17 cellular contexts compared by ENCODE assay signal in genomic region chr1:41321277-41321676, GRCh38. TPM values are rescaled to one million over a fixed set of nuclear protein-coding genes. Genes with fewer than 3 reads are reported as not detected.
DNase-seq lines count a peak whose midpoint lies in the region; ATAC-seq, FAIRE-seq and TF ChIP-seq lines count a peak whose summit lies in the region.
"Had no signal": no experiment of that assay in that cellular context is flagged by ENCODE, and none has a peak within 500 bp of the region (broad histone marks: within the 10 kb centered on the region; RNA-seq: fewer than 3 reads in every experiment).

No MANE protein-coding gene starts in this region.

- no peak overlapping the region for H2AFZ ChIP-seq in H1 (ENCODE audit: low read length)

- H3K4me1 Mint-ChIP-seq in osteocyte (ENCODE audit: unreplicated experiment) = peaks cover 20% of the 10 kb centered on the region
- H3K4me1 Mint-ChIP-seq in CD8-positive, alpha-beta memory T cell = no peaks in the 10 kb centered on the region
- H3K4me1 Mint-ChIP-seq in activated naive CD4-positive, alpha-beta T cell treated with anti-CD3 and anti-CD28 coated beads for 36 hours (ENCODE audit: low read depth) = no peaks in the 10 kb centered on the region

- H3K27me3 Mint-ChIP-seq in osteocyte (ENCODE audit: unreplicated experiment) = peaks cover 4% of the 10 kb centered on the region
- peaks cover 6% of the 10 kb centered on the region in 2 donors for H3K27me3 Mint-ChIP-seq in CD8-positive, alpha-beta memory T cell
- peaks cover 2% of the 10 kb centered on the region for H3K27me3 Mint-ChIP-seq in activated naive CD4-positive, alpha-beta T cell treated with anti-CD3 and anti-CD28 coated beads for 36 hours (ENCODE audit: low read depth)

- H3K4ac ChIP-seq in H1 (replicated peaks; ENCODE audit: insufficient read length, low read depth, low read length) = no peak overlapping the region

- ATAC-seq in GM19324 (IDR thresholded peaks at IDR 0.05; ENCODE audit: low FRiP score, unreplicated experiment) = no peak
- no peak for ATAC-seq in HG03159 (IDR thresholded peaks at IDR 0.05; ENCODE audit: unreplicated experiment)
- ATAC-seq: A549 had no signal

- H3K36me3 Mint-ChIP-seq in osteocyte (ENCODE audit: unreplicated experiment) = no peaks in the 10 kb centered on the region
- no peaks in the 10 kb centered on the region for H3K36me3 Mint-ChIP-seq in CD8-positive, alpha-beta memory T cell
- H3K36me3 Mint-ChIP-seq in activated naive CD4-positive, alpha-beta T cell treated with anti-CD3 and anti-CD28 coated beads for 36 hours (ENCODE audit: low read depth) = no peaks in the 10 kb centered on the region

- TF ChIP-seq RAD21 in H1 (IDR thresholded peaks at IDR 0.05 in 1 of 2, conservative IDR thresholded peaks at IDR 0.05 in 1 of 2; ENCODE audit: low read depth in 2 of 2, low read length in 2 of 2) = no peak

- H4K91ac ChIP-seq in H1 (replicated peaks; ENCODE audit: insufficient read length, low read length) = no peak overlapping the region

- H3K79me1 ChIP-seq in H1 (ENCODE audit: low read depth, low read length) = no peaks in the 10 kb centered on the region

- H2BK5ac ChIP-seq in H1 (ENCODE audit: low read depth, low read length) = no peak overlapping the region

- H3K4me3 ChIP-seq in H1 (ENCODE audit: extremely low read depth in 1 of 4, insufficient read depth in 2 of 4, low read depth in 3 of 4, low read length in 4 of 4) = no peak overlapping the region
- no peak overlapping the region for H3K4me3 ChIP-seq in CD8-positive, alpha-beta memory T cell (ENCODE audit: low read length)
- H3K4me3 ChIP-seq: A549 had no signal

- H3K4me1 ChIP-seq in H1 (replicated peaks in 1 of 4; ENCODE audit: control insufficient read depth in 3 of 4, insufficient read depth in 4 of 4, low read length in 3 of 4) = peaks cover 0 to 10% (median 6%) of the 10 kb centered on the region in 4 experiments; a peak in 6 of 7 replicates
- no peaks in the 10 kb centered on the region for H3K4me1 ChIP-seq in CD8-positive, alpha-beta memory T cell (ENCODE audit: insufficient read depth, low read length)
- H3K4me1 ChIP-seq: BE2C had no signal

- DNase-seq in H54 (ENCODE audit: insufficient read length, low spot score) (no peak), H1 (ENCODE audit: low read depth in 1 of 2, low spot score in 2 of 2) (peak in 1 of 2 experiments; percentile 39), osteocyte (ENCODE audit: extremely low spot score, unreplicated experiment) (peak; percentile 54)
- DNase-seq in CD8-positive, alpha-beta memory T cell = no peak
- DNase-seq in activated naive CD4-positive, alpha-beta T cell treated with anti-CD3 and anti-CD28 coated beads for 36 hours = no peak
- DNase-seq: BE2C, DMS53, GF-D8, GOT3, HCEC 1CT, HFFc6 had no signal

- H3K27ac Mint-ChIP-seq in osteocyte (ENCODE audit: unreplicated experiment) = no peak overlapping the region
- H3K27ac Mint-ChIP-seq in CD8-positive, alpha-beta memory T cell = no peak overlapping the region
- no peak overlapping the region for H3K27ac Mint-ChIP-seq in activated naive CD4-positive, alpha-beta T cell treated with anti-CD3 and anti-CD28 coated beads for 36 hours
- H3K27ac Mint-ChIP-seq: HFFc6 had no signal

- no peak overlapping the region for H3K4me3 Mint-ChIP-seq in osteocyte (ENCODE audit: unreplicated experiment)
- no peak overlapping the region for H3K4me3 Mint-ChIP-seq in CD8-positive, alpha-beta memory T cell
- H3K4me3 Mint-ChIP-seq in activated naive CD4-positive, alpha-beta T cell treated with anti-CD3 and anti-CD28 coated beads for 36 hours = no peak overlapping the region
- H3K4me3 Mint-ChIP-seq: HFFc6 had no signal

- TF ChIP-seq CTCF in H1 (IDR thresholded peaks at IDR 0.05; ENCODE audit: control extremely low read depth in 1 of 3, insufficient read depth in 1 of 3, low read depth in 1 of 3, low read length in 3 of 3) = no peak
- TF ChIP-seq CTCF in osteocyte (IDR thresholded peaks at IDR 0.05) = no peak

- no peak overlapping the region for H3K56ac ChIP-seq in H1 (replicated peaks; ENCODE audit: insufficient read length, low read depth, low read length)

- no peak overlapping the region for H2AK5ac ChIP-seq in H1 (ENCODE audit: low read depth, low read length)

- H3K4me2 ChIP-seq in H1 (ENCODE audit: insufficient read depth in 1 of 2, low read depth in 2 of 2, low read length in 2 of 2) = no peak overlapping the region
- H3K4me2 ChIP-seq: A549 had no signal

- no peak overlapping the region for H2BK120ac ChIP-seq in H1 (replicated peaks; ENCODE audit: low read depth, low read length)

- no peaks in the 10 kb centered on the region for H3K36me3 ChIP-seq in H1 (ENCODE audit: control insufficient read depth in 2 of 4, insufficient read depth in 4 of 4, low read length in 3 of 4)
- no peaks in the 10 kb centered on the region for H3K36me3 ChIP-seq in CD8-positive, alpha-beta memory T cell (ENCODE audit: insufficient read depth, low read length)
- H3K36me3 ChIP-seq: BE2C had no signal

- H3K9me3 ChIP-seq in H1 (ENCODE audit: insufficient read depth in 2 of 2, low read depth in 1 of 2, low read length in 1 of 2) = no peaks in the 10 kb centered on the region
- H3K9me3 ChIP-seq in CD8-positive, alpha-beta memory T cell (ENCODE audit: low read length) = no peaks in the 10 kb centered on the region
- H3K9me3 ChIP-seq: A549, BE2C had no signal

- TF ChIP-seq POLR2A in H54 (IDR thresholded peaks at IDR 0.05; ENCODE audit: low read depth, low read length) (0 out of 2 replicates have a peak, but pooled peaks have one; percentile 12), H1 (IDR thresholded peaks at IDR 0.05; ENCODE audit: control extremely low read depth in 1 of 2, low read depth in 2 of 2, low read length in 2 of 2) (no peak)

- H4K8ac ChIP-seq in H1 (ENCODE audit: extremely low read depth, insufficient read depth, low read length) = no peak overlapping the region; the same call in 1 of the 2 replicates

- no peaks in the 10 kb centered on the region for H3K9me3 Mint-ChIP-seq in osteocyte (ENCODE audit: unreplicated experiment)
- no peaks in the 10 kb centered on the region for H3K9me3 Mint-ChIP-seq in CD8-positive, alpha-beta memory T cell
- no peaks in the 10 kb centered on the region for H3K9me3 Mint-ChIP-seq in activated naive CD4-positive, alpha-beta T cell treated with anti-CD3 and anti-CD28 coated beads for 36 hours
- H3K9me3 Mint-ChIP-seq: HFFc6 had no signal

- CTCF ChIA-PET in H1 (lab: Charles Lee; ENCODE audit: partially characterized antibody) = interaction anchor here (0.5 to 17.8 kb wide), 23 partner anchors 8 to 1806 kb away, joined by 3 to 420 read pairs (median 6); no protein-coding TSS in a partner anchor
- CTCF ChIA-PET in CD8-positive, alpha-beta memory T cell (lab: Charles Lee) = no interaction called here
- CTCF ChIA-PET in activated naive CD4-positive, alpha-beta T cell treated with anti-CD3 and anti-CD28 coated beads for 36 hours (lab: Charles Lee) = no interaction called here

- H3K79me2 ChIP-seq in H1 (ENCODE audit: control insufficient read depth in 1 of 2, insufficient read depth in 2 of 2, low read length in 2 of 2) = no peaks in the 10 kb centered on the region

- WGBS in H1 (ENCODE audit: extremely low coverage in 1 of 2, insufficient coverage in 1 of 2, insufficient read length in 1 of 2, insufficient replicate concordance in 2 of 2, low coverage in 1 of 2, low lambda C conversion rate in 2 of 2, missing lambda C conversion rate in 1 of 2), 2 experiments = 89% methylated on average over 8 of the region's 8 CpGs; no CpG with 5 or more reads in 1 of the 2 experiments

- no peak for TF ChIP-seq EP300 in H1 (IDR thresholded peaks at IDR 0.05; ENCODE audit: borderline replicate concordance in 1 of 2, low read depth in 2 of 2, low read length in 2 of 2)

- no peaks in the 10 kb centered on the region for H3K23me2 ChIP-seq in H1 (ENCODE audit: low read depth, low read length)

- no peak overlapping the region for H3K23ac ChIP-seq in H1 (ENCODE audit: insufficient read length)

- no peak overlapping the region for H4K5ac ChIP-seq in H1 (ENCODE audit: insufficient read length, low read depth, low read length)

- no peaks in the 10 kb centered on the region; a peak in 1 of 7 replicates for H3K27me3 ChIP-seq in H1 (replicated peaks in 1 of 4; ENCODE audit: control insufficient read depth in 3 of 4, extremely low read depth in 1 of 4, insufficient read depth in 3 of 4, low read length in 3 of 4)
- H3K27me3 ChIP-seq in CD8-positive, alpha-beta memory T cell (ENCODE audit: insufficient read depth, low read length, poor library complexity, severe bottlenecking) = no peaks in the 10 kb centered on the region
- H3K27me3 ChIP-seq: BE2C had no signal

- H3K14ac ChIP-seq in H1 (ENCODE audit: insufficient read length) = no peak overlapping the region

- 0 out of 2 replicates have a peak overlapping the region, but pooled peaks have one; percentile 6 for H2BK12ac ChIP-seq in H1 (ENCODE audit: low read depth, low read length)

- intact Hi-C loops in activated naive CD4-positive, alpha-beta T cell treated with anti-CD3 and anti-CD28 coated beads for 36 hours (cut with micrococcal nuclease) = loop anchor here (5.0 kb wide), 1 partner anchor 111 kb away; no protein-coding TSS in a partner anchor

- H3K9ac ChIP-seq in H1 (replicated peaks in 1 of 4; ENCODE audit: extremely low read depth in 1 of 4, low read depth in 3 of 4, low read length in 3 of 4) = no peak overlapping the region

- no peak overlapping the region for H2BK20ac ChIP-seq in H1 (ENCODE audit: low read length)

- POLR2A ChIA-PET in H1 (lab: Charles Lee; ENCODE audit: partially characterized antibody) = interaction anchor here (1.3 to 1.6 kb wide), 3 partner anchors 10 to 108 kb away, joined by 3 to 5 read pairs (median 3); no protein-coding TSS in a partner anchor
- POLR2A ChIA-PET in CD8-positive, alpha-beta memory T cell (lab: Charles Lee) = no interaction called here

- no peak overlapping the region for H2BK15ac ChIP-seq in H1 (ENCODE audit: low read length)

- FAIRE-seq in H54 (lab: Jason Lieb, UNC) (no peak), H1 (lab: Jason Lieb, UNC) (no peak)
- FAIRE-seq: A549, GM18507 had no signal

- no peak overlapping the region for H3K27ac ChIP-seq in H1 (ENCODE audit: low read depth, low read length)
- no peak overlapping the region for H3K27ac ChIP-seq in CD8-positive, alpha-beta memory T cell (ENCODE audit: low read depth, low read length)
- H3K27ac ChIP-seq: A549, HL-60 had no signal

- H3K18ac ChIP-seq in H1 (ENCODE audit: extremely low read depth, low read length) = no peak overlapping the region

- H4K20me1 ChIP-seq in H1 (replicated peaks in 1 of 2; ENCODE audit: control insufficient read depth in 1 of 2, insufficient read depth in 2 of 2, low read length in 2 of 2) = no peaks in the 10 kb centered on the region

RNA-seq across cellular contexts. Expression of gene FOXO6, which starts 40.0 kb away (rescaled TPM):
- total RNA-seq in H1 (2021; fragmentation: NEBNext Ultra II Directional; extraction: Animal tissue kit (Norgen Biotek cat#: 25700)) = 3.0 and 3.8 TPM in 2 replicates
- polyA plus RNA-seq in H1 (2011; rRNA removed) = 0.59 and 1.2 TPM in 2 replicates
- 0.52 TPM for polyA plus RNA-seq in H1 (2011; cell fraction: cytosol; rRNA removed)
- polyA plus RNA-seq in H1 (2011; cell fraction: nucleus; rRNA removed) = 1.8 TPM
- 2.2 to 4.1 TPM (median 3.4 TPM) in 4 replicates for polyA plus RNA-seq in H1 (2012, experiment 1 of 2)
- 1.4 TPM for polyA plus RNA-seq in H1 (2012, experiment 2 of 2)
- 1.9 TPM for polyA plus RNA-seq in H1 (2013, experiment 1 of 2)
- polyA plus RNA-seq in H1 (2013, experiment 2 of 2) = 1.8 TPM
- 0.27 and 0.54 TPM in 2 replicates for polyA minus RNA-seq in H1 (2011; rRNA and poly(A)+ RNA removed)
- polyA minus RNA-seq in H1 (2011; cell fraction: cytosol; rRNA and poly(A)+ RNA removed) = 2.3 TPM
- polyA minus RNA-seq in H1 (2011; cell fraction: nucleus; rRNA and poly(A)+ RNA removed) = 2.8 TPM
- total RNA-seq in osteocyte = 0.81 and 0.99 TPM in 2 replicates
- under 1 TPM in 1 of 2 experiments, not detected in 1; 0.11 TPM for total RNA-seq in CD8-positive, alpha-beta memory T cell
- polyA plus RNA-seq in CD8-positive, alpha-beta memory T cell = not detected
- under 1 TPM in 1 of 2 experiments, not detected in 1; 0.15 TPM for total RNA-seq in activated naive CD4-positive, alpha-beta T cell treated with anti-CD3 and anti-CD28 coated beads for 36 hours
- polyA plus RNA-seq: AG04450 had no signal
